Comparison of ENCODE assay signal across 14 cellular contexts in genomic region chr6:37243131-37243815, GRCh38. TPM values are rescaled to one million over a fixed set of nuclear protein-coding genes. Genes with fewer than 3 reads are reported as not detected.
A peak's percentile ranks its signal among the peaks of the same experiment; 100 is the strongest.
DNase-seq lines count a peak whose midpoint lies in the region; TF ChIP-seq lines count a peak whose summit lies in the region.
"Had no signal": no experiment of that assay in that cellular context is flagged by ENCODE, and none has a peak within 500 bp of the region (broad histone marks: within the 10 kb centered on the region; RNA-seq: fewer than 3 reads in every experiment).

No MANE protein-coding gene starts in this region.

- peaks cover 6% of the 10 kb centered on the region for H3K36me3 Mint-ChIP-seq in MCF 10A (ENCODE audit: insufficient read depth, unreplicated experiment)
- peaks cover 7% of the 10 kb centered on the region for H3K36me3 Mint-ChIP-seq in activated naive CD8-positive, alpha-beta T cell treated with anti-CD3 and anti-CD28 coated beads for 36 hours

- no peak overlapping the region for H2BK5ac ChIP-seq in mesendoderm (ENCODE audit: low read length)

- H3K4me1 Mint-ChIP-seq in MCF 10A (ENCODE audit: insufficient read depth, unreplicated experiment) = peaks cover 47% of the 10 kb centered on the region
- peaks cover 33% of the 10 kb centered on the region for H3K4me1 Mint-ChIP-seq in activated naive CD8-positive, alpha-beta T cell treated with anti-CD3 and anti-CD28 coated beads for 36 hours
- H3K4me1 Mint-ChIP-seq: endodermal cell had no signal

- H3K9ac ChIP-seq in mesendoderm (ENCODE audit: low read length) = no peak overlapping the region

- POLR2A ChIA-PET in MCF 10A (lab: Yijun Ruan, JAX) = interaction anchor here (0.7 to 5.6 kb wide), 7 partner anchors 14 to 257 kb away, joined by 3 to 70 read pairs (median 3); partner anchors contain the start of genes MTCH1, TBC1D22B and TMEM217

- H3K4ac ChIP-seq in mesendoderm (ENCODE audit: low read depth, low read length) = no peak overlapping the region

- H3K23ac ChIP-seq in mesendoderm (ENCODE audit: low read length) = no peak overlapping the region

- H3K79me2 ChIP-seq in mesendoderm (ENCODE audit: control insufficient read depth, insufficient read depth, low read length) = no peaks in the 10 kb centered on the region

- H3K79me1 ChIP-seq in mesendoderm (ENCODE audit: low read length) = no peaks in the 10 kb centered on the region

- no peaks in the 10 kb centered on the region for H3K9me3 ChIP-seq in testis

- H3K56ac ChIP-seq in mesendoderm (ENCODE audit: low read length) = no peak overlapping the region

- H3K4me3 ChIP-seq in mesendoderm (ENCODE audit: low read length) (no peak overlapping the region), testis (no peak overlapping the region)

- TF ChIP-seq CTCF in MCF 10A (IDR thresholded peaks at IDR 0.05; ENCODE audit: unreplicated experiment) = no peak
- no peak for TF ChIP-seq CTCF in testis (IDR thresholded peaks at IDR 0.05)

- no peak overlapping the region for H2AK5ac ChIP-seq in mesendoderm (ENCODE audit: low read length)

- no peaks in the 10 kb centered on the region for H3K27me3 Mint-ChIP-seq in MCF 10A (ENCODE audit: insufficient read depth, unreplicated experiment)
- peaks cover 6% of the 10 kb centered on the region for H3K27me3 Mint-ChIP-seq in activated naive CD8-positive, alpha-beta T cell treated with anti-CD3 and anti-CD28 coated beads for 36 hours
- H3K27me3 Mint-ChIP-seq: CD4-positive, alpha-beta T cell had no signal

- H3K4me1 ChIP-seq in mesendoderm (ENCODE audit: control insufficient read depth, low read depth, low read length) (no peaks in the 10 kb centered on the region), testis (peaks cover 42% of the 10 kb centered on the region)

- CTCF ChIA-PET in MCF 10A (lab: Yijun Ruan, JAX) = interaction anchor here (0.7 kb wide), 1 partner anchor 13 kb away, joined by 3 read pairs; no protein-coding TSS in a partner anchor

- no peak overlapping the region for H2BK120ac ChIP-seq in mesendoderm (ENCODE audit: low read depth, low read length)

- H3K18ac ChIP-seq in mesendoderm (ENCODE audit: low read length) = no peak overlapping the region

- no peak for TF ChIP-seq POLR2A in testis (IDR thresholded peaks at IDR 0.05)

- H4K8ac ChIP-seq in mesendoderm (ENCODE audit: low read depth, low read length) = no peak overlapping the region

- peak overlapping the region; percentile 59 for H3K4me3 Mint-ChIP-seq in MCF 10A (ENCODE audit: unreplicated experiment)
- H3K4me3 Mint-ChIP-seq in activated naive CD8-positive, alpha-beta T cell treated with anti-CD3 and anti-CD28 coated beads for 36 hours = no peak overlapping the region
- H3K4me3 Mint-ChIP-seq: CD4-positive, alpha-beta T cell; endodermal cell; naive thymus-derived CD4-positive, alpha-beta T cell had no signal

- no CpG with 5 or more reads among the region's 8 CpGs for WGBS in mesendoderm (ENCODE audit: extremely low coverage, insufficient coverage, low lambda C conversion rate)
- 93 to 96% methylated on average over 8 of the region's 8 CpGs for WGBS in testis, 2 donors

- H2BK15ac ChIP-seq in mesendoderm (replicated peaks; ENCODE audit: low read depth) = no peak overlapping the region

- H3K36me3 ChIP-seq in mesendoderm (ENCODE audit: control insufficient read depth, insufficient read depth, low read length) (no peaks in the 10 kb centered on the region), testis (ENCODE audit: low read depth, missing control alignments) (no peaks in the 10 kb centered on the region)

- H3K4me2 ChIP-seq in mesendoderm (ENCODE audit: low read length) = no peak overlapping the region

- H3K9me3 Mint-ChIP-seq in MCF 10A (ENCODE audit: unreplicated experiment) = peaks cover 7% of the 10 kb centered on the region
- peaks cover 3% of the 10 kb centered on the region for H3K9me3 Mint-ChIP-seq in activated naive CD8-positive, alpha-beta T cell treated with anti-CD3 and anti-CD28 coated beads for 36 hours
- H3K9me3 Mint-ChIP-seq: CD4-positive, alpha-beta T cell had no signal

- intact Hi-C loops in MCF 10A (cut with micrococcal nuclease) = no loop called here
- intact Hi-C loops in testis (cut with DNase I; ENCODE audit: low total_unique reads) = no loop called here

- H3K27me3 ChIP-seq in mesendoderm (ENCODE audit: insufficient read depth, low read length, poor library complexity) = no peaks in the 10 kb centered on the region
- H3K27me3 ChIP-seq in testis = no peaks in the 10 kb centered on the region

- no peak overlapping the region for H4K5ac ChIP-seq in mesendoderm (ENCODE audit: low read length)

- BruUV-seq in MCF 10A (replicated peaks; lab: Mats Ljungman, UMichigan) = TSS peak; percentile 49

- DNase-seq in HT-29 (ENCODE audit: low spot score) = peak; percentile 18
- no peak for DNase-seq in MCF 10A (ENCODE audit: unreplicated experiment)
- DNase-seq in mesendoderm = no peak
- DNase-seq in testis = no peak
- no peak for DNase-seq in NCI-H2171 (lab: John Stamatoyannopoulos, UW)
- DNase-seq in GOT3 (lab: John Stamatoyannopoulos, UW) = no peak
- no peak for DNase-seq in activated naive CD8-positive, alpha-beta T cell treated with anti-CD3 and anti-CD28 coated beads for 36 hours
- no peak for DNase-seq in NCI-H345 treated with DMSO at 0.1 percent for 48 hours (lab: John Stamatoyannopoulos, UW; ENCODE audit: unreplicated experiment)
- DNase-seq: CD4-positive, alpha-beta T cell; endodermal cell; naive thymus-derived CD4-positive, alpha-beta T cell; NCI-H1105 treated with DMSO at 0.1 percent for 48 hours; NCI-H524; stimulated activated CD4-positive, alpha-beta T cell treated with anti-CD3 and anti-CD28 coated beads, Interleukin-12 subunit alpha, Interleukin-12 subunit beta, amount 100 ng/mL, for 4 hours had no signal

- H3K27ac ChIP-seq in mesendoderm (ENCODE audit: low read depth, low read length) (peak overlapping the region; percentile 49), testis (peak overlapping the region; percentile 3 to 73)

- peak overlapping the region; percentile 99 for H3K27ac Mint-ChIP-seq in MCF 10A (ENCODE audit: low read depth, unreplicated experiment)
- H3K27ac Mint-ChIP-seq in activated naive CD8-positive, alpha-beta T cell treated with anti-CD3 and anti-CD28 coated beads for 36 hours = no peak overlapping the region
- H3K27ac Mint-ChIP-seq: CD4-positive, alpha-beta T cell; endodermal cell; naive thymus-derived CD4-positive, alpha-beta T cell had no signal

RNA-seq across cellular contexts. Expression of gene TBC1D22B, which starts 14.3 kb away (rescaled TPM):
- 7.8 and 8.2 TPM in 2 replicates for total RNA-seq in HT-29 (2014; rRNA removed; shearing (Covaris generic))
- total RNA-seq in MCF 10A (2022) = 12.9 and 14.6 TPM in 2 replicates
- polyA plus RNA-seq in mesendoderm (2013, experiment 1 of 2) = 10.0 TPM
- polyA plus RNA-seq in mesendoderm (2013, experiment 2 of 2) = 9.9 TPM
- 10 to 100 TPM; 25.6 to 36.4 TPM for total RNA-seq in testis
- polyA plus RNA-seq in testis (ENCODE audit: insufficient read depth, low read depth, low replicate concordance) = 23.1 TPM
- total RNA-seq in activated naive CD8-positive, alpha-beta T cell treated with anti-CD3 and anti-CD28 coated beads for 36 hours = 10 to 100 TPM; 13.0 to 13.9 TPM

RNA-seq across cellular contexts. Expression of gene TMEM217, which starts 14.7 kb away (rescaled TPM):
- total RNA-seq in HT-29 (2014; rRNA removed; shearing (Covaris generic)) = 1.4 and 1.8 TPM in 2 replicates
- total RNA-seq in MCF 10A (2022) (3.2 and 4.6 TPM in 2 replicates), testis (10 to 100 TPM; 13.3 to 16.2 TPM)
- polyA plus RNA-seq in mesendoderm (2013, experiment 1 of 2) = 1.2 TPM
- 1.0 TPM for polyA plus RNA-seq in mesendoderm (2013, experiment 2 of 2)
- 46.5 TPM for polyA plus RNA-seq in testis (ENCODE audit: insufficient read depth, low read depth, low replicate concordance)
- 1 to 10 TPM; 3.5 to 4.9 TPM for total RNA-seq in activated naive CD8-positive, alpha-beta T cell treated with anti-CD3 and anti-CD28 coated beads for 36 hours
